ENCODE assay signal across 22 cellular contexts in genomic region chr20:37573626-37574198, GRCh38. TPM values are rescaled to one million over a fixed set of nuclear protein-coding genes. Genes with fewer than 3 reads are reported as not detected.
A peak's percentile ranks its signal among the peaks of the same experiment; 100 is the strongest.
DNase-seq lines count a peak whose midpoint lies in the region; ATAC-seq and FAIRE-seq lines count a peak whose summit lies in the region.
"Had no signal": no experiment of that assay in that cellular context is flagged by ENCODE, and none has a peak within 500 bp of the region (broad histone marks: within the 10 kb centered on the region; RNA-seq: fewer than 3 reads in every experiment).

No MANE protein-coding gene starts in this region.

- H2AK5ac ChIP-seq in neuronal stem cell (ENCODE audit: low read depth, low read length) = no peak overlapping the region

- no CpG with 5 or more reads among the region's 9 CpGs for WGBS in neuronal stem cell (ENCODE audit: extremely low coverage in 2 of 2, insufficient read length in 2 of 2, insufficient replicate concordance in 1 of 2), 2 donors
- 81 to 84% (median 83%) methylated on average over 9 of the region's 9 CpGs for WGBS in small intestine, 3 donors

- H3K27me3 Mint-ChIP-seq in stimulated activated naive CD8-positive, alpha-beta T cell treated with anti-CD3 and anti-CD28 coated beads, Interleukin-15, amount 100 ng/mL, for 72 hours = peaks cover 60% of the 10 kb centered on the region

- H3K4me2 ChIP-seq in neuronal stem cell (ENCODE audit: insufficient read depth, low read length, poor library complexity, severe bottlenecking) = no peak overlapping the region
- H3K4me2 ChIP-seq: GM23338 had no signal

- peaks cover 9% of the 10 kb centered on the region for H3K4me1 Mint-ChIP-seq in stimulated activated effector memory CD8-positive, alpha-beta T cell treated with anti-CD3 and anti-CD28 coated beads, Interleukin-12 subunit alpha, Interleukin-12 subunit beta, amount 100 ng/mL, for 72 hours
- H3K4me1 Mint-ChIP-seq in stimulated activated naive CD8-positive, alpha-beta T cell treated with anti-CD3 and anti-CD28 coated beads, Interleukin-15, amount 100 ng/mL, for 72 hours = no peaks in the 10 kb centered on the region

- H3K27me3 ChIP-seq in neuronal stem cell (ENCODE audit: control insufficient read depth in 3 of 3, insufficient read depth in 3 of 3, low read depth in 1 of 3, low read length in 3 of 3) = peaks cover 0 to 13% (median 0%) of the 10 kb centered on the region in 3 experiments
- H3K27me3 ChIP-seq in small intestine (ENCODE audit: control insufficient read depth in 2 of 2, insufficient read depth in 2 of 2, low read length in 2 of 2) = peaks cover 0 to 2% of the 10 kb centered on the region in 2 donors

- no peak overlapping the region for H3K4ac ChIP-seq in neuronal stem cell (ENCODE audit: low read length)

- no peak overlapping the region for H2BK120ac ChIP-seq in neuronal stem cell (ENCODE audit: low read depth, low read length)

- H3K36me3 Mint-ChIP-seq in stimulated activated effector memory CD8-positive, alpha-beta T cell treated with anti-CD3 and anti-CD28 coated beads, Interleukin-12 subunit alpha, Interleukin-12 subunit beta, amount 100 ng/mL, for 72 hours = no peaks in the 10 kb centered on the region
- H3K36me3 Mint-ChIP-seq in activated naive CD4-positive, alpha-beta T cell treated with anti-CD3 and anti-CD28 coated beads, Interleukin-2, amount 50 U/mL, for 72 hours = no peaks in the 10 kb centered on the region
- H3K36me3 Mint-ChIP-seq: CD8-positive, alpha-beta T cell had no signal

- H3K4me3 ChIP-seq in neuronal stem cell (ENCODE audit: low read length in 2 of 2) = peak overlapping the region in 1 of 2 donors; percentile 51
- H3K4me3 ChIP-seq in small intestine (ENCODE audit: low read depth in 1 of 2, low read length in 2 of 2) = no peak overlapping the region
- H3K4me3 ChIP-seq: GM12878, GM23338 had no signal

- H3K79me1 ChIP-seq in neuronal stem cell (ENCODE audit: low read depth, low read length) = peaks cover 3% of the 10 kb centered on the region

- peak overlapping the region; percentile 77 for H3K18ac ChIP-seq in neuronal stem cell (ENCODE audit: low read length)

- no peak overlapping the region for H4K91ac ChIP-seq in neuronal stem cell (ENCODE audit: low read depth, low read length, poor library complexity)

- DNase-seq in HTR-8/SVneo (ENCODE audit: insufficient read length, low spot score) (no peak), islet precursor cell (peak; percentile 34), neuronal stem cell (ENCODE audit: low spot score) (no peak), NCI-H128 (lab: John Stamatoyannopoulos, UW; ENCODE audit: unreplicated experiment) (no peak), small intestine (no peak)
- DNase-seq in stimulated activated effector memory CD8-positive, alpha-beta T cell treated with anti-CD3 and anti-CD28 coated beads, Interleukin-12 subunit alpha, Interleukin-12 subunit beta, amount 100 ng/mL, for 72 hours (ENCODE audit: low spot score in 2 of 2) = no peak
- no peak for DNase-seq in stimulated activated naive CD8-positive, alpha-beta T cell treated with anti-CD3 and anti-CD28 coated beads, Interleukin-15, amount 100 ng/mL, for 72 hours
- no peak for DNase-seq in activated naive CD4-positive, alpha-beta T cell treated with anti-CD3 and anti-CD28 coated beads, Interleukin-2, amount 50 U/mL, for 72 hours (ENCODE audit: low spot score in 2 of 2)
- DNase-seq: 8988T; C1 segment of cervical spinal cord; CD8-positive, alpha-beta T cell; Karpas-422; NCI-H1417; NCI-H1694 treated with DMSO at 0.1 percent for 48 hours; NCI-H2081 treated with DMSO at 0.1 percent for 48 hours; NCI-H2171 treated with DMSO at 0.1 percent for 48 hours; NCI-H524 treated with DMSO at 0.1 percent for 48 hours; NCI-H82 had no signal

- H2BK5ac ChIP-seq in neuronal stem cell (ENCODE audit: low read length) = no peak overlapping the region

- no peak overlapping the region for H3K14ac ChIP-seq in neuronal stem cell (ENCODE audit: low read length)

- H3K9me3 Mint-ChIP-seq in stimulated activated effector memory CD8-positive, alpha-beta T cell treated with anti-CD3 and anti-CD28 coated beads, Interleukin-12 subunit alpha, Interleukin-12 subunit beta, amount 100 ng/mL, for 72 hours = no peaks in the 10 kb centered on the region
- no peaks in the 10 kb centered on the region for H3K9me3 Mint-ChIP-seq in stimulated activated naive CD8-positive, alpha-beta T cell treated with anti-CD3 and anti-CD28 coated beads, Interleukin-15, amount 100 ng/mL, for 72 hours
- no peaks in the 10 kb centered on the region for H3K9me3 Mint-ChIP-seq in activated naive CD4-positive, alpha-beta T cell treated with anti-CD3 and anti-CD28 coated beads, Interleukin-2, amount 50 U/mL, for 72 hours
- H3K9me3 Mint-ChIP-seq: CD8-positive, alpha-beta T cell; GM23338 had no signal

- H2BK12ac ChIP-seq in neuronal stem cell (ENCODE audit: low read length) = peak overlapping the region; percentile 63

- no peak overlapping the region for H2AFZ ChIP-seq in neuronal stem cell (ENCODE audit: low read length)
- H2AFZ ChIP-seq: GM23338 had no signal

- H3K9me3 ChIP-seq in neuronal stem cell (replicated peaks in 1 of 2; ENCODE audit: control insufficient read depth in 2 of 2, insufficient read depth in 1 of 2, low read depth in 1 of 2, low read length in 2 of 2) (peaks cover 0 to 3% of the 10 kb centered on the region in 2 donors), small intestine (ENCODE audit: control insufficient read depth, low read depth) (no peaks in the 10 kb centered on the region)

- no peak overlapping the region for H3K4me3 Mint-ChIP-seq in stimulated activated effector memory CD8-positive, alpha-beta T cell treated with anti-CD3 and anti-CD28 coated beads, Interleukin-12 subunit alpha, Interleukin-12 subunit beta, amount 100 ng/mL, for 72 hours
- no peak overlapping the region for H3K4me3 Mint-ChIP-seq in stimulated activated naive CD8-positive, alpha-beta T cell treated with anti-CD3 and anti-CD28 coated beads, Interleukin-15, amount 100 ng/mL, for 72 hours
- H3K4me3 Mint-ChIP-seq: CD8-positive, alpha-beta T cell; GM23338 had no signal

- H3K27ac Mint-ChIP-seq in stimulated activated effector memory CD8-positive, alpha-beta T cell treated with anti-CD3 and anti-CD28 coated beads, Interleukin-12 subunit alpha, Interleukin-12 subunit beta, amount 100 ng/mL, for 72 hours = no peak overlapping the region
- H3K27ac Mint-ChIP-seq in stimulated activated naive CD8-positive, alpha-beta T cell treated with anti-CD3 and anti-CD28 coated beads, Interleukin-15, amount 100 ng/mL, for 72 hours = no peak overlapping the region
- no peak overlapping the region for H3K27ac Mint-ChIP-seq in activated naive CD4-positive, alpha-beta T cell treated with anti-CD3 and anti-CD28 coated beads, Interleukin-2, amount 50 U/mL, for 72 hours
- H3K27ac Mint-ChIP-seq: CD8-positive, alpha-beta T cell; GM23338 had no signal

- H3K23ac ChIP-seq in neuronal stem cell (ENCODE audit: low read depth, low read length, poor library complexity) = peak overlapping the region; percentile 38

- H3K9ac ChIP-seq in neuronal stem cell (ENCODE audit: low read depth, low read length, poor library complexity) = peak overlapping the region; percentile 72

- FAIRE-seq in HTR-8/SVneo (lab: Jason Lieb, UNC) (peak; percentile 89), small intestine (lab: Jason Lieb, UNC) (no peak)
- FAIRE-seq: GM12878 had no signal

- H3K27ac ChIP-seq in neuronal stem cell (replicated peaks; ENCODE audit: low read length) (no peak overlapping the region), small intestine (ENCODE audit: low read depth in 1 of 2, low read length in 1 of 2) (no peak overlapping the region)

- H2BK15ac ChIP-seq in neuronal stem cell (ENCODE audit: low read length) = no peak overlapping the region

- H4K8ac ChIP-seq in neuronal stem cell (ENCODE audit: low read depth, low read length) = peak overlapping the region; percentile 9

- ATAC-seq in stimulated activated effector memory CD8-positive, alpha-beta T cell treated with anti-CD3 and anti-CD28 coated beads, Interleukin-12 subunit alpha, Interleukin-12 subunit beta, amount 100 ng/mL, for 72 hours = peak; percentile 47
- ATAC-seq in stimulated activated naive CD8-positive, alpha-beta T cell treated with anti-CD3 and anti-CD28 coated beads, Interleukin-15, amount 100 ng/mL, for 72 hours = no peak
- ATAC-seq in activated naive CD4-positive, alpha-beta T cell treated with anti-CD3 and anti-CD28 coated beads, Interleukin-2, amount 50 U/mL, for 72 hours = no peak
- ATAC-seq: CD8-positive, alpha-beta T cell; GM12878; Panc1 had no signal

- H3K4me1 ChIP-seq in neuronal stem cell (ENCODE audit: control insufficient read depth in 2 of 2, insufficient read depth in 1 of 2, low read depth in 1 of 2, low read length in 2 of 2) (peaks cover 0 to 2% of the 10 kb centered on the region in 2 donors), small intestine (ENCODE audit: control insufficient read depth in 2 of 2, insufficient read depth in 1 of 2, low read depth in 1 of 2, low read length in 1 of 2) (no peaks in the 10 kb centered on the region)

- H3K36me3 ChIP-seq in neuronal stem cell (replicated peaks in 1 of 2; ENCODE audit: control insufficient read depth in 2 of 2, insufficient read depth in 2 of 2, low read length in 2 of 2) (no peaks in the 10 kb centered on the region), small intestine (ENCODE audit: control insufficient read depth in 2 of 2, insufficient read depth in 2 of 2, low read length in 2 of 2) (no peaks in the 10 kb centered on the region)

RNA-seq across cellular contexts. Expression of gene BLCAP, which starts 46.0 kb away (rescaled TPM):
- polyA plus RNA-seq in neuronal stem cell (2013, experiment 1 of 2) = 49.1 TPM
- 48.5 TPM for polyA plus RNA-seq in neuronal stem cell (2013, experiment 2 of 2)
- total RNA-seq in activated naive CD4-positive, alpha-beta T cell treated with anti-CD3 and anti-CD28 coated beads, Interleukin-2, amount 50 U/mL, for 72 hours = 10 to 100 TPM; 21.0 to 36.2 TPM
- 10 to 100 TPM; 57.3 to 67.8 (median 63.8) TPM for polyA plus RNA-seq in small intestine

RNA-seq across cellular contexts. Expression of gene NNAT, which starts 52.7 kb away (rescaled TPM):
- 549 TPM for polyA plus RNA-seq in neuronal stem cell (2013, experiment 1 of 2)
- 523 TPM for polyA plus RNA-seq in neuronal stem cell (2013, experiment 2 of 2)
- 1 to 10 TPM in 1 of 2 donors, under 1 TPM in 1; 0.93 to 2.1 TPM for total RNA-seq in activated naive CD4-positive, alpha-beta T cell treated with anti-CD3 and anti-CD28 coated beads, Interleukin-2, amount 50 U/mL, for 72 hours
- 10 to 100 TPM in 1 of 3 donors, 1 to 10 TPM in 1, not detected in 1; 2.7 to 10.6 TPM for polyA plus RNA-seq in small intestine
- total RNA-seq: CD8-positive, alpha-beta T cell; GM12878; M059J had no signal
